18 cellular contexts compared by ENCODE assay signal in the genomic region with DNA sequence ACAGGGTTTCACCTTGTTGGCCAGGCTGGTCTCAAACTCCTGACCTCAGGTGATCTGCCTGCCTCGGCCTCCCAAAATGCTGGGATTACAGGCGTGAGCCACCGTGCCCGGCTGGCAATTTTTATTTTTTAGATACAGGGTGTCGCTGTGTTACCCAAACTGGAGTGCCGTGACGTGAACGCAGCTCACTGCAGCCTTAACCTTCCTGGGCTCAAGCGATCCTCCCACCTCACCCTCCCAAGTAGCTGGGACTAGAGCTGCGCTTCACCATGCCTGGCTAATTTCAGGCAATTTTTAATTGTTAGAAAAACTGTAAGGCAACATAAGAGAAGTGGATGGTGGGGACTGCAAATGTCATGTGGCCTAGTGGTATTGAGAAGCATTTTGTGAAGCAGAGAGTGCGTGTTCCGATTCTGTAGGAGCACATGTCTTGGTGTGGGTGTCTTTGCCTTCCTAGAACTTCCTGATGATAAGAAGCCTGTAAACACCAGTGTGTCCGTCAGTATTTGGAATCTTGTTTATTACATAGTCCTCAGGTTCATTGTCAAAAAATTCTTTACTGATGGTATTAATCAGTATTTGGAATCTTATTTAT. TPM values are rescaled to one million over a fixed set of nuclear protein-coding genes. Genes with fewer than 3 reads are reported as not detected.
DNase-seq lines count a peak whose midpoint lies in the region; ATAC-seq, FAIRE-seq and TF ChIP-seq lines count a peak whose summit lies in the region.
"Had no signal": no experiment of that assay in that cellular context is flagged by ENCODE, and none has a peak within 500 bp of the region (broad histone marks: within the 10 kb centered on the region; RNA-seq: fewer than 3 reads in every experiment).

No MANE protein-coding gene starts in this region.

- H3K4me1 ChIP-seq in upper lobe of right lung (peaks cover 78% of the 10 kb centered on the region), pancreas (peaks cover 7 to 38% (median 11%) of the 10 kb centered on the region in 3 donors), right lobe of liver (peaks cover 0 to 32% (median 8%) of the 10 kb centered on the region in 4 donors)

- TF ChIP-seq POLR2A in right lobe of liver (IDR thresholded peaks at IDR 0.05) = no peak

- H3K9me3 Mint-ChIP-seq in stimulated activated naive CD8-positive, alpha-beta T cell treated with anti-CD3 and anti-CD28 coated beads, Interleukin-15, Interleukin-2, amounts not matched to agents 100 ng/mL and 50 ng/mL, for 24 hours = no peaks in the 10 kb centered on the region
- H3K9me3 Mint-ChIP-seq in activated T-helper 17 cell treated with anti-CD3 and anti-CD28 coated beads, Interleukin-2, amount 50 U/mL, for 72 hours = no peaks in the 10 kb centered on the region

- no peaks in the 10 kb centered on the region for H3K27me3 ChIP-seq in layer of hippocampus (ENCODE audit: control insufficient read depth, insufficient read depth, low read length)
- H3K27me3 ChIP-seq in upper lobe of right lung = no peaks in the 10 kb centered on the region
- no peaks in the 10 kb centered on the region for H3K27me3 ChIP-seq in pancreas
- H3K27me3 ChIP-seq in right lobe of liver = no peaks in the 10 kb centered on the region
- H3K27me3 ChIP-seq: MG63 had no signal

- H3K27ac Mint-ChIP-seq in stimulated activated naive CD8-positive, alpha-beta T cell treated with anti-CD3 and anti-CD28 coated beads, Interleukin-15, Interleukin-2, amounts not matched to agents 100 ng/mL and 50 ng/mL, for 24 hours = peak overlapping the region; percentile 60
- H3K27ac Mint-ChIP-seq in activated T-helper 17 cell treated with anti-CD3 and anti-CD28 coated beads, Interleukin-2, amount 50 U/mL, for 72 hours = no peak overlapping the region

- no peaks in the 10 kb centered on the region for H3K27me3 Mint-ChIP-seq in stimulated activated naive CD8-positive, alpha-beta T cell treated with anti-CD3 and anti-CD28 coated beads, Interleukin-15, Interleukin-2, amounts not matched to agents 100 ng/mL and 50 ng/mL, for 24 hours
- H3K27me3 Mint-ChIP-seq in activated T-helper 17 cell treated with anti-CD3 and anti-CD28 coated beads, Interleukin-2, amount 50 U/mL, for 72 hours = no peaks in the 10 kb centered on the region

- intact Hi-C loops in upper lobe of right lung (cut with DNase I) = no loop called here
- intact Hi-C loops in pancreas (cut with DNase I) = no loop called here
- intact Hi-C loops in right lobe of liver (cut with DNase I) = no loop called here

- H3K4me1 Mint-ChIP-seq in stimulated activated naive CD8-positive, alpha-beta T cell treated with anti-CD3 and anti-CD28 coated beads, Interleukin-15, Interleukin-2, amounts not matched to agents 100 ng/mL and 50 ng/mL, for 24 hours (ENCODE audit: low read depth) = peaks cover 95% of the 10 kb centered on the region
- H3K4me1 Mint-ChIP-seq in activated T-helper 17 cell treated with anti-CD3 and anti-CD28 coated beads, Interleukin-2, amount 50 U/mL, for 72 hours = peaks cover 73% of the 10 kb centered on the region

- peaks cover 50% of the 10 kb centered on the region for H3K36me3 Mint-ChIP-seq in stimulated activated naive CD8-positive, alpha-beta T cell treated with anti-CD3 and anti-CD28 coated beads, Interleukin-15, Interleukin-2, amounts not matched to agents 100 ng/mL and 50 ng/mL, for 24 hours (ENCODE audit: low read depth)
- H3K36me3 Mint-ChIP-seq in activated T-helper 17 cell treated with anti-CD3 and anti-CD28 coated beads, Interleukin-2, amount 50 U/mL, for 72 hours (ENCODE audit: low read depth) = peaks cover 97% of the 10 kb centered on the region

- H3K4me3 Mint-ChIP-seq in stimulated activated naive CD8-positive, alpha-beta T cell treated with anti-CD3 and anti-CD28 coated beads, Interleukin-15, Interleukin-2, amounts not matched to agents 100 ng/mL and 50 ng/mL, for 24 hours = peak overlapping the region; percentile 38
- peak overlapping the region; percentile 57 for H3K4me3 Mint-ChIP-seq in activated T-helper 17 cell treated with anti-CD3 and anti-CD28 coated beads, Interleukin-2, amount 50 U/mL, for 72 hours

- TF ChIP-seq CTCF in upper lobe of right lung (IDR thresholded peaks at IDR 0.05) (no peak), pancreas (IDR thresholded peaks at IDR 0.05) (no peak), right lobe of liver (IDR thresholded peaks at IDR 0.05) (no peak)

- DNase-seq in stimulated activated naive CD8-positive, alpha-beta T cell treated with anti-CD3 and anti-CD28 coated beads, Interleukin-15, Interleukin-2, amounts not matched to agents 100 U/mL and 50 U/mL, for 24 hours = no peak
- DNase-seq in upper lobe of right lung = no peak
- no peak for DNase-seq in pancreas
- no peak for DNase-seq in right lobe of liver
- DNase-seq: activated CD4-positive, CD25-positive, alpha-beta regulatory T cell treated with anti-CD3 and anti-CD28 coated beads, Interleukin-2, amount 50 U/mL, for 72 hours; activated effector memory CD4-positive, alpha-beta T cell treated with anti-CD3 and anti-CD28 coated beads, Interleukin-2, amount 50 U/mL, for 16 hours; DND-41; effector CD8-positive, alpha-beta T cell; foreskin melanocyte; islet precursor cell; MG63; NCI-H2171; stimulated activated CD4-positive, alpha-beta T cell treated with anti-CD3 and anti-CD28 coated beads, Interleukin-1b, Interleukin-23, amount 100 ng/mL, for 48 hours had no signal

- H3K27ac ChIP-seq in layer of hippocampus (ENCODE audit: low read depth, low read length) (peak overlapping the region; percentile 77), upper lobe of right lung (no peak overlapping the region), pancreas (no peak overlapping the region), right lobe of liver (no peak overlapping the region)
- H3K27ac ChIP-seq: SK-N-MC had no signal

- ATAC-seq in stimulated activated naive CD8-positive, alpha-beta T cell treated with anti-CD3 and anti-CD28 coated beads, Interleukin-15, Interleukin-2, amounts not matched to agents 100 U/mL and 50 U/mL, for 24 hours = no peak
- ATAC-seq in activated T-helper 17 cell treated with anti-CD3 and anti-CD28 coated beads, Interleukin-2, amount 50 U/mL, for 72 hours (replicated peaks) = no peak
- ATAC-seq in upper lobe of right lung (peak; percentile 51), pancreas (no peak), GM19351 (IDR thresholded peaks at IDR 0.05; ENCODE audit: unreplicated experiment) (no peak), right lobe of liver (no peak)

- 82 to 84% methylated on average over 13 of the region's 13 CpGs for WGBS in pancreas, 2 donors
- 90% methylated on average over 8 of the region's 13 CpGs for WGBS in right lobe of liver (ENCODE audit: insufficient coverage, low coverage, low lambda C conversion rate, missing lambda C conversion rate)

- FAIRE-seq in pancreas (lab: Jason Lieb, UNC) = no peak

- H3K4me3 ChIP-seq in upper lobe of right lung (no peak overlapping the region), pancreas (no peak overlapping the region), right lobe of liver (no peak overlapping the region)
- H3K4me3 ChIP-seq: MG63 had no signal

- H3K36me3 ChIP-seq in upper lobe of right lung = no peaks in the 10 kb centered on the region
- no peaks in the 10 kb centered on the region for H3K36me3 ChIP-seq in pancreas
- H3K36me3 ChIP-seq in right lobe of liver = no peaks in the 10 kb centered on the region
- H3K36me3 ChIP-seq: MG63 had no signal

- no peaks in the 10 kb centered on the region for H3K9me3 ChIP-seq in upper lobe of right lung
- no peaks in the 10 kb centered on the region for H3K9me3 ChIP-seq in pancreas
- H3K9me3 ChIP-seq in right lobe of liver = no peaks in the 10 kb centered on the region
- H3K9me3 ChIP-seq: MG63 had no signal

RNA-seq across cellular contexts. Expression of a gene that starts 18.0 kb away (rescaled TPM):
- 10 to 100 TPM; 20.7 to 50.3 TPM for total RNA-seq in activated T-helper 17 cell treated with anti-CD3 and anti-CD28 coated beads, Interleukin-2, amount 50 U/mL, for 72 hours
- total RNA-seq in upper lobe of right lung (15.1 TPM), pancreas (1 to 10 TPM; 2.4 to 6.7 (median 3.7) TPM), right lobe of liver (1 to 10 TPM; 2.5 to 3.9 (median 3.0) TPM)
- polyA plus RNA-seq in pancreas = 1 to 10 TPM; 2.8 to 4.1 TPM
